In the genomic region with DNA sequence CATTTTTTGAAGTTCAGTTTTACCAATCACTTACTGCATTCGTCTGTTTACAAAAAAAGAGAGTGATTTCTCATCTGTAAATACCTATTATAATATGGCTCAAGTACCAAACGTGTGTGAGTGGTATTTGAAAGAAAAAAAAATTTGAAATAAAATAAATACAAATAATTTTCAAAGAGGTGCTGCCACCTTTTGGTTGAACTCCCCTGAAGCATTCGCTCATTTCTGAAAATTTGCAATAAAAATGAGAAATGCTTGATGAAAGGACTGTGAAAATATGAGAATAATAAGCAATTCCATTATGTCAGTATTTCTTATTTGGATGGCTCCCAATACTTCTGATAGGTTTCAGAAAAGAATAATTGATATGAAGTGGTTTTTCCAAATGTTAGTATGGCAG, we compare ENCODE assay signal across 12 cellular contexts.
DNase-seq lines count a peak whose midpoint lies in the region; ATAC-seq and TF ChIP-seq lines count a peak whose summit lies in the region.
"Had no signal": no experiment of that assay in that cellular context is flagged by ENCODE, and none has a peak within 500 bp of the region (broad histone marks: within the 10 kb centered on the region; RNA-seq: fewer than 3 reads in every experiment).

No MANE protein-coding gene starts in this region.

- no peaks in the 10 kb centered on the region for H3K36me3 Mint-ChIP-seq in activated T-cell treated with anti-CD3 and anti-CD28 coated beads, Interleukin-2, amount 50 U/mL, for 4 hours (ENCODE audit: insufficient read depth)
- H3K36me3 Mint-ChIP-seq: activated CD4-positive, alpha-beta memory T cell treated with anti-CD3 and anti-CD28 coated beads for 36 hours had no signal

- no peak overlapping the region for H3K4me3 Mint-ChIP-seq in activated T-cell treated with anti-CD3 and anti-CD28 coated beads, Interleukin-2, amount 50 U/mL, for 4 hours
- H3K4me3 Mint-ChIP-seq: activated CD4-positive, alpha-beta memory T cell treated with anti-CD3 and anti-CD28 coated beads for 36 hours had no signal

- no peak overlapping the region for H3K4me3 ChIP-seq in GM06990 (replicated peaks; ENCODE audit: low read depth, low read length)
- H3K4me3 ChIP-seq in mesenchymal stem cell (ENCODE audit: insufficient read depth in 1 of 2, low read depth in 1 of 2, low read length in 2 of 2): no peak overlapping the region
- H3K4me3 ChIP-seq: mucosa of descending colon, testis had no signal

- H3K27me3 ChIP-seq in GM06990 (replicated peaks; ENCODE audit: control insufficient read depth, insufficient read depth, low read length) (no peaks in the 10 kb centered on the region), mesenchymal stem cell (ENCODE audit: control insufficient read depth in 1 of 2, insufficient read depth in 1 of 2, low read length in 2 of 2) (no peaks in the 10 kb centered on the region)
- H3K27me3 ChIP-seq: testis had no signal

- no peak overlapping the region for H3K4ac ChIP-seq in mesenchymal stem cell (ENCODE audit: low read depth in 1 of 2, low read length in 2 of 2)

- no peaks in the 10 kb centered on the region for H3K79me1 ChIP-seq in mesenchymal stem cell (replicated peaks; ENCODE audit: low read length, poor library complexity, severe bottlenecking)

- H2BK15ac ChIP-seq in mesenchymal stem cell (ENCODE audit: low read depth, poor library complexity, severe bottlenecking): no peak overlapping the region

- H2AFZ ChIP-seq in mesenchymal stem cell (ENCODE audit: low read depth, low read length): no peak overlapping the region

- H3K18ac ChIP-seq in mesenchymal stem cell (ENCODE audit: low read depth in 1 of 2, low read length in 2 of 2): no peak overlapping the region

- H3K14ac ChIP-seq in mesenchymal stem cell (ENCODE audit: low read length in 2 of 2): no peak overlapping the region

- WGBS in mesenchymal stem cell: no CpG with 5 or more reads among the region's 3 CpGs

- H2BK12ac ChIP-seq in mesenchymal stem cell (ENCODE audit: low read length in 2 of 2): no peak overlapping the region

- no peaks in the 10 kb centered on the region for H3K4me1 Mint-ChIP-seq in activated T-cell treated with anti-CD3 and anti-CD28 coated beads, Interleukin-2, amount 50 U/mL, for 4 hours (ENCODE audit: low read depth)

- ATAC-seq in GM21447 (IDR thresholded peaks at IDR 0.05; ENCODE audit: unreplicated experiment): no peak
- ATAC-seq in esophagus mucosa: no peak
- no peak for ATAC-seq in activated T-cell treated with anti-CD3 and anti-CD28 coated beads, Interleukin-2, amount 50 U/mL, for 4 hours
- ATAC-seq: mucosa of descending colon had no signal

- H2BK5ac ChIP-seq in mesenchymal stem cell (ENCODE audit: low read depth, low read length, poor library complexity, severe bottlenecking): no peak overlapping the region

- no peaks in the 10 kb centered on the region for H3K4me1 ChIP-seq in mesenchymal stem cell (ENCODE audit: control insufficient read depth, insufficient read depth, low read depth, low read length)
- H3K4me1 ChIP-seq: testis had no signal

- TF ChIP-seq CTCF in GM06990 (IDR thresholded peaks at IDR 0.05; ENCODE audit: insufficient read depth, low read length, poor library complexity, severe bottlenecking): peak; percentile 18

- H3K9me3 ChIP-seq in mesenchymal stem cell (ENCODE audit: control insufficient read depth, low read length): no peaks in the 10 kb centered on the region
- H3K9me3 ChIP-seq: mucosa of descending colon, testis had no signal

- no peak overlapping the region for H3K4me2 ChIP-seq in mesenchymal stem cell (ENCODE audit: low read length, poor library complexity, severe bottlenecking)

- H3K27me3 Mint-ChIP-seq in activated T-cell treated with anti-CD3 and anti-CD28 coated beads, Interleukin-2, amount 50 U/mL, for 4 hours (ENCODE audit: low read depth): no peaks in the 10 kb centered on the region
- H3K27me3 Mint-ChIP-seq: activated CD4-positive, alpha-beta memory T cell treated with anti-CD3 and anti-CD28 coated beads for 36 hours had no signal

- DNase-seq in GM06990 (ENCODE audit: extremely low read depth, insufficient read length) (no peak), Kasumi-1 (lab: John Stamatoyannopoulos, UW) (peak; percentile 9 to 38), astrocyte of the hippocampus (ENCODE audit: low read depth, low spot score) (peak; percentile 19), mesenchymal stem cell (peak; percentile 2)
- no peak for DNase-seq in activated T-cell treated with anti-CD3 and anti-CD28 coated beads, Interleukin-2, amount 50 U/mL, for 1 hour
- no peak for DNase-seq in activated T-cell treated with anti-CD3 and anti-CD28 coated beads, Interleukin-2, amount 50 U/mL, for 4 hours
- DNase-seq: activated CD4-positive, alpha-beta memory T cell treated with anti-CD3 and anti-CD28 coated beads for 36 hours; mucosa of descending colon; stimulated activated CD4-positive, alpha-beta T cell treated with anti-CD3 and anti-CD28 coated beads, Interleukin-1b, Interleukin-23, amount 100 ng/mL, for 48 hours; testis had no signal

- H2BK120ac ChIP-seq in mesenchymal stem cell (ENCODE audit: low read depth, low read length): no peak overlapping the region

- H3K9me3 Mint-ChIP-seq in activated T-cell treated with anti-CD3 and anti-CD28 coated beads, Interleukin-2, amount 50 U/mL, for 4 hours: no peaks in the 10 kb centered on the region
- H3K9me3 Mint-ChIP-seq: activated CD4-positive, alpha-beta memory T cell treated with anti-CD3 and anti-CD28 coated beads for 36 hours had no signal

- H3K36me3 ChIP-seq in GM06990 (ENCODE audit: control insufficient read depth, insufficient read depth, low read length) (no peaks in the 10 kb centered on the region), mesenchymal stem cell (ENCODE audit: control insufficient read depth in 1 of 2, insufficient read depth in 2 of 2, low read depth in 1 of 2, low read length in 2 of 2) (no peaks in the 10 kb centered on the region)

- H4K8ac ChIP-seq in mesenchymal stem cell (ENCODE audit: low read length): no peak overlapping the region

- H3K9ac ChIP-seq in mesenchymal stem cell (ENCODE audit: low read length): no peak overlapping the region

- H3K27ac ChIP-seq in mesenchymal stem cell (ENCODE audit: low read length, poor library complexity, severe bottlenecking): no peak overlapping the region
- H3K27ac ChIP-seq: testis had no signal

- H3K23ac ChIP-seq in mesenchymal stem cell (ENCODE audit: low read length in 2 of 2): no peak overlapping the region

- no peak overlapping the region for H4K91ac ChIP-seq in mesenchymal stem cell (ENCODE audit: low read length)

- no peak overlapping the region for H2AK5ac ChIP-seq in mesenchymal stem cell (ENCODE audit: low read length, severe bottlenecking)

Comparison
In these comparisons a context has a peak if more than half of its experiments do, and no peak if none do; other contexts are left out.
1. DNase-seq: peak in Kasumi-1 (2 of 2), astrocyte of the hippocampus (single experiment) and mesenchymal stem cell (single experiment); none in GM06990 (single experiment), activated T-cell treated with anti-CD3 and anti-CD28 coated beads, Interleukin-2, amount 50 U/mL, for 1 hour (single experiment) and activated T-cell treated with anti-CD3 and anti-CD28 coated beads, Interleukin-2, amount 50 U/mL, for 4 hours (single experiment).